ENCODE assay signal across 27 cellular contexts in genomic region chr6:125674230-125674629, GRCh38.
"Had no signal": no experiment of that assay in that cellular context is flagged by ENCODE, and none has a peak within 500 bp of the region (broad histone marks: within the 10 kb centered on the region; RNA-seq: fewer than 3 reads in every experiment).

No MANE protein-coding gene starts in this region.

- DNase-seq: activated CD4-positive, alpha-beta memory T cell treated with anti-CD3 and anti-CD28 coated beads for 36 hours; activated CD4-positive, alpha-beta T cell treated with anti-CD3 and anti-CD28 coated beads for 36 hours; activated CD4-positive, alpha-beta T cell treated with anti-CD3 and anti-CD28 coated beads, Interleukin-2, amount 10 ng/mL, durations not matched to agents 24 days and 14 days; activated CD4-positive, CD25-positive, alpha-beta regulatory T cell; activated CD4-positive, CD25-positive, alpha-beta regulatory T cell treated with anti-CD3 and anti-CD28 coated beads, Interleukin-2, amount 50 U/mL, for 72 hours; activated CD8-positive, alpha-beta memory T cell treated with anti-CD3 and anti-CD28 coated beads, Interleukin-2, amount 10 ng/mL, durations not matched to agents 7 days and 5 days; activated CD8-positive, alpha-beta memory T cell treated with anti-CD3 and anti-CD28 coated beads, Interleukin-2, amount 50 U/mL, for 4 hours; activated CD8-positive, alpha-beta T cell treated with anti-CD3 and anti-CD28 coated beads, Interleukin-2, amount 10 ng/mL, durations not matched to agents 7 days and 5 days; activated effector memory CD4-positive, alpha-beta T cell treated with anti-CD3 and anti-CD28 coated beads, Interleukin-2, amount 50 U/mL, for 16 hours; activated naive CD4-positive, alpha-beta T cell treated with anti-CD3 and anti-CD28 coated beads for 36 hours; activated naive CD8-positive, alpha-beta T cell treated with anti-CD3 and anti-CD28 coated beads for 36 hours; activated naive CD8-positive, alpha-beta T cell treated with anti-CD3 and anti-CD28 coated beads, Interleukin-2, amount 50 U/mL, for 24 hours; activated T-cell treated with anti-CD3 and anti-CD28 coated beads, Interleukin-2, amount 50 U/mL, for 1 hour; activated T-cell treated with anti-CD3 and anti-CD28 coated beads, Interleukin-2, amount 50 U/mL, for 48 hours; amygdala; body of pancreas; central memory CD4-positive, alpha-beta T cell; cerebellar nuclear complex; colonic mucosa; effector CD8-positive, alpha-beta T cell; esophagus squamous epithelium; foreskin melanocyte; heart right ventricle; T-helper 2 cell had no signal

- H3K9me3 ChIP-seq: adrenal gland, body of pancreas, colonic mucosa, esophagus squamous epithelium, gastroesophageal sphincter, heart right ventricle had no signal

- ATAC-seq: activated CD4-positive, alpha-beta T cell treated with anti-CD3 and anti-CD28 coated beads for 36 hours; activated CD8-positive, alpha-beta memory T cell treated with anti-CD3 and anti-CD28 coated beads, Interleukin-2, amount 10 ng/mL, durations not matched to agents 7 days and 5 days; activated CD8-positive, alpha-beta T cell treated with anti-CD3 and anti-CD28 coated beads, Interleukin-2, amount 10 ng/mL, durations not matched to agents 7 days and 5 days; activated naive CD8-positive, alpha-beta T cell treated with anti-CD3 and anti-CD28 coated beads, Interleukin-2, amount 50 U/mL, for 24 hours; body of pancreas; gastroesophageal sphincter; heart right ventricle had no signal

- H3K36me3 ChIP-seq: adrenal gland, colonic mucosa, esophagus squamous epithelium, gastroesophageal sphincter, heart right ventricle had no signal

- H3K4me3 ChIP-seq: adrenal gland, body of pancreas, colonic mucosa, esophagus squamous epithelium, gastroesophageal sphincter, heart right ventricle had no signal

- H3K27ac ChIP-seq: adrenal gland, body of pancreas, colonic mucosa, epithelial cell of prostate, esophagus squamous epithelium, gastroesophageal sphincter, heart right ventricle had no signal

- H3K4me1 ChIP-seq: adrenal gland, body of pancreas, colonic mucosa, esophagus squamous epithelium had no signal

- H3K27me3 ChIP-seq: adrenal gland, body of pancreas, colonic mucosa, esophagus squamous epithelium, gastroesophageal sphincter, heart right ventricle had no signal
